Comparison of ENCODE assay signal across 16 cellular contexts in genomic region chr7:34371922-34372321, GRCh38.
DNase-seq lines count a peak whose midpoint lies in the region; ATAC-seq, FAIRE-seq and TF ChIP-seq lines count a peak whose summit lies in the region.
"Had no signal": no experiment of that assay in that cellular context is flagged by ENCODE, and none has a peak within 500 bp of the region (broad histone marks: within the 10 kb centered on the region; RNA-seq: fewer than 3 reads in every experiment).

No MANE protein-coding gene starts in this region.

- no peaks in the 10 kb centered on the region for H3K4me1 Mint-ChIP-seq in activated CD8-positive, alpha-beta memory T cell treated with anti-CD3 and anti-CD28 coated beads, Interleukin-2, amount 10 ng/mL, durations not matched to agents 7 days and 5 days
- H3K4me1 Mint-ChIP-seq: CD14-positive monocyte; CD4-positive, alpha-beta memory T cell; H9 had no signal

- H3K9me3 ChIP-seq in K562 (replicated peaks; ENCODE audit: control insufficient read depth, insufficient read depth, low read depth, low read length) (no peaks in the 10 kb centered on the region; the same call in 1 of the 2 replicates), mucosa of descending colon (no peaks in the 10 kb centered on the region)
- H3K9me3 ChIP-seq: BLaER1 had no signal

- WGBS in K562 (ENCODE audit: insufficient coverage, low coverage, missing lambda C conversion rate): 0% methylated on average over 4 of the region's 4 CpGs

- no peaks in the 10 kb centered on the region for H3K27me3 Mint-ChIP-seq in activated CD8-positive, alpha-beta memory T cell treated with anti-CD3 and anti-CD28 coated beads, Interleukin-2, amount 10 ng/mL, durations not matched to agents 7 days and 5 days
- H3K27me3 Mint-ChIP-seq: CD4-positive, alpha-beta memory T cell had no signal

- TF ChIP-seq CTCF in AG10803 (conservative IDR thresholded peaks at IDR 0.05; ENCODE audit: low read length) (no peak), K562 (IDR thresholded peaks at IDR 0.05 in 2 of 3, conservative IDR thresholded peaks at IDR 0.05 in 1 of 3; ENCODE audit: insufficient read depth in 2 of 3, low read depth in 1 of 3, low read length in 3 of 3) (no peak), mucosa of descending colon (IDR thresholded peaks at IDR 0.05) (no peak)

- H3K27ac Mint-ChIP-seq in activated CD8-positive, alpha-beta memory T cell treated with anti-CD3 and anti-CD28 coated beads, Interleukin-2, amount 10 ng/mL, durations not matched to agents 7 days and 5 days: no peak overlapping the region
- H3K27ac Mint-ChIP-seq: CD14-positive monocyte; CD4-positive, alpha-beta memory T cell; H9 had no signal

- no peaks in the 10 kb centered on the region for H3K36me3 Mint-ChIP-seq in activated CD8-positive, alpha-beta memory T cell treated with anti-CD3 and anti-CD28 coated beads, Interleukin-2, amount 10 ng/mL, durations not matched to agents 7 days and 5 days
- H3K36me3 Mint-ChIP-seq: CD14-positive monocyte; CD4-positive, alpha-beta memory T cell had no signal

- H3K36me3 ChIP-seq in K562 (ENCODE audit: control insufficient read depth, insufficient read depth, low read length): no peaks in the 10 kb centered on the region
- H3K36me3 ChIP-seq in mucosa of descending colon (ENCODE audit: low read depth): no peaks in the 10 kb centered on the region
- H3K36me3 ChIP-seq: BLaER1 had no signal

- H3K4me3 ChIP-seq in AG10803 (ENCODE audit: low read length): no peak overlapping the region
- H3K4me3 ChIP-seq in K562: no peak overlapping the region
- no peak overlapping the region for H3K4me3 ChIP-seq in mucosa of descending colon
- H3K4me3 ChIP-seq: BLaER1, GM12878 had no signal

- H2AFZ ChIP-seq in K562 (ENCODE audit: low read depth, low read length): no peak overlapping the region

- in situ Hi-C loops in K562 (cut with MboI): no loop called here

- POLR2A ChIA-PET in K562 (lab: Yijun Ruan, JAX): no interaction called here

- H3K4me1 ChIP-seq in K562 (replicated peaks in 1 of 2; ENCODE audit: control insufficient read depth in 2 of 2, insufficient read depth in 2 of 2, low read length in 2 of 2) (no peaks in the 10 kb centered on the region), mucosa of descending colon (ENCODE audit: low read depth) (no peaks in the 10 kb centered on the region)
- H3K4me1 ChIP-seq: BLaER1 had no signal

- BruUV-seq in K562 (replicated peaks; lab: Mats Ljungman, UMichigan): no TSS peak

- no peak overlapping the region for H3K27ac ChIP-seq in K562 (ENCODE audit: extremely low read depth, low read depth, low read length)
- H3K27ac ChIP-seq: BLaER1 had no signal

- H3K4me3 Mint-ChIP-seq in activated CD8-positive, alpha-beta memory T cell treated with anti-CD3 and anti-CD28 coated beads, Interleukin-2, amount 10 ng/mL, durations not matched to agents 7 days and 5 days: no peak overlapping the region
- H3K4me3 Mint-ChIP-seq: CD14-positive monocyte; CD4-positive, alpha-beta memory T cell; H9 had no signal

- TF ChIP-seq EP300 in K562 (IDR thresholded peaks at IDR 0.05; ENCODE audit: low read length): no peak

- H4K20me1 ChIP-seq in K562 (replicated peaks; ENCODE audit: control insufficient read depth, insufficient read depth, low read length): no peaks in the 10 kb centered on the region
- H4K20me1 ChIP-seq: BLaER1 had no signal

- H3K9ac ChIP-seq in K562 (ENCODE audit: insufficient read depth in 1 of 2, low read depth in 2 of 2, low read length in 2 of 2): no peak overlapping the region
- H3K9ac ChIP-seq: BLaER1 had no signal

- ATAC-seq in K562 (no peak), mucosa of descending colon (no peak)
- no peak for ATAC-seq in activated CD8-positive, alpha-beta memory T cell treated with anti-CD3 and anti-CD28 coated beads, Interleukin-2, amount 10 ng/mL, durations not matched to agents 7 days and 5 days
- ATAC-seq: GM12878 had no signal

- no peaks in the 10 kb centered on the region for H3K9me1 ChIP-seq in K562 (ENCODE audit: control insufficient read depth, insufficient read depth, low read length)

- DNase-seq in AG10803 (ENCODE audit: low read depth): peak; percentile 26
- DNase-seq in GM04504 (ENCODE audit: low read depth): peak; percentile 17
- DNase-seq in K562 (ENCODE audit: extremely low read depth in 1 of 4, low spot score in 3 of 4): no peak
- no peak for DNase-seq in activated CD8-positive, alpha-beta memory T cell treated with anti-CD3 and anti-CD28 coated beads, Interleukin-2, amount 10 ng/mL, durations not matched to agents 7 days and 5 days
- no peak for DNase-seq in mucosa of descending colon
- DNase-seq in NCI-H446 treated with DMSO at 0.1 percent for 48 hours (lab: John Stamatoyannopoulos, UW): no peak
- DNase-seq: CD4-positive, alpha-beta memory T cell; DMS153; DMS79; GF-D8; H9 had no signal

- TF ChIP-seq RAD21 in K562 (CRISPR knock-in tag; conservative IDR thresholded peaks at IDR 0.05 in 1 of 2, IDR thresholded peaks at IDR 0.05 in 1 of 2): no peak

- H3K4me2 ChIP-seq in K562 (ENCODE audit: insufficient read depth, low read length): no peak overlapping the region
- H3K4me2 ChIP-seq: BLaER1 had no signal

- FAIRE-seq in K562 (lab: Jason Lieb, UNC): no peak
- FAIRE-seq: A204.1, GM12878, H1 had no signal

- H3K27me3 ChIP-seq in K562 (ENCODE audit: control insufficient read depth in 2 of 2, insufficient read depth in 2 of 2, low read length in 2 of 2): no peaks in the 10 kb centered on the region
- H3K27me3 ChIP-seq: BLaER1 had no signal

- peaks cover 2% of the 10 kb centered on the region for H3K9me3 Mint-ChIP-seq in activated CD8-positive, alpha-beta memory T cell treated with anti-CD3 and anti-CD28 coated beads, Interleukin-2, amount 10 ng/mL, durations not matched to agents 7 days and 5 days (ENCODE audit: low read depth)

- H3K79me2 ChIP-seq in K562 (ENCODE audit: control insufficient read depth, insufficient read depth, low read length): no peaks in the 10 kb centered on the region

- intact Hi-C loops in K562 (cut with micrococcal nuclease) (no loop called here), mucosa of descending colon (cut with DNase I, micrococcal nuclease) (no loop called here)

- CTCF ChIA-PET in K562 (lab: Yijun Ruan, JAX; ENCODE audit: low intra/inter-chr PET ratio): no interaction called here
- CTCF ChIA-PET in activated CD8-positive, alpha-beta memory T cell treated with anti-CD3 and anti-CD28 coated beads, Interleukin-2, amount 10 ng/mL, durations not matched to agents 7 days and 5 days (lab: Charles Lee): no interaction called here

- TF ChIP-seq POLR2A in K562 (conservative IDR thresholded peaks at IDR 0.05): no peak

TF ChIP-seq in K562, 482 proteins besides CTCF, POLR2A, EP300 and RAD21:
- TF ChIP-seq ZNF583 (CRISPR knock-in tag; IDR thresholded peaks at IDR 0.05) (no peak), HCFC1 (IDR thresholded peaks at IDR 0.05; ENCODE audit: low read depth, low read length) (no peak), ZNF316 (IDR thresholded peaks at IDR 0.05) (peak; percentile 6; the same call in 1 of the 2 replicates), CGGBP1 (CRISPR knock-in tag; IDR thresholded peaks at IDR 0.05) (no peak), MAFK (IDR thresholded peaks at IDR 0.05; ENCODE audit: low read length) (peak; percentile 24; the same call in 1 of the 2 replicates), DPF2 (IDR thresholded peaks at IDR 0.05) (no peak)

Comparison
In these comparisons a context has a peak if more than half of its experiments do, and no peak if none do; other contexts are left out.
1. DNase-seq: peak in AG10803 (single experiment) and GM04504 (single experiment); none in K562 (0 of 4), activated CD8-positive, alpha-beta memory T cell treated with anti-CD3 and anti-CD28 coated beads, Interleukin-2, amount 10 ng/mL, durations not matched to agents 7 days and 5 days (single experiment), mucosa of descending colon (0 of 3) and NCI-H446 treated with DMSO at 0.1 percent for 48 hours (single experiment).